ENCODE assay signal across 14 cellular contexts in the genomic region with DNA sequence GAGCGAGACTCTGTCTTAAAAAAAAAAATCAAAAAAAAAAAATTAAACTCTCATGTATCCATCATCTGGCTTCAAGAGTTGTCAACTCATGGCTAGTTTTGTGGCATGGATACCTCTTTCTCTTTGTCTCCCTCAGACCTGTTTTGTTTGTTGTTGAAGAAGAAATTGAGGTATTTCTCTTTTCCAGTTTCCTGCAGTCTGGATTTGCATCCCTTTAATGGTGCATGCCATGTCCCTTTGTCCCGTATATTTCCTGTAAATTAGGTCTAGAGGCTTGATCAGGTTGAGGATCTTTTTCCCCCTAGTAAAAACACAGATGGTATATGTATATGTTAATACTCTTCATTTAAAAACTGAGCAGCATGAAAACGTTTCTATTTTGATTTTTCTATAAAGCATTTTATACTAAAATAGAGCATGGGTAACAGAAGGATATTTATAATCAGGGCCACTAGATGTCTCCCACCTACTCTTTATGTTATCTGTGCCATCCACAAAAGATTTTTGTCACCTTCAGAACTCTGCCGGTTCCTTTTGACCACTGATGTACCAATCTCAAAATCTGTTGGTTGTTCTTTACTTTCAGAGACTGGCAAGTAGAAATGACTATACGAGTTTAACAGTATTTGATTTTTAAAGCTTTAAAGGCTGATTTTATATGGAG.
A peak's percentile ranks its signal among the peaks of the same experiment; 100 is the strongest.
DNase-seq lines count a peak whose midpoint lies in the region; ATAC-seq, FAIRE-seq and TF ChIP-seq lines count a peak whose summit lies in the region.
"Had no signal": no experiment of that assay in that cellular context is flagged by ENCODE, and none has a peak within 500 bp of the region (broad histone marks: within the 10 kb centered on the region; RNA-seq: fewer than 3 reads in every experiment).

No MANE protein-coding gene starts in this region.

- H3K27ac Mint-ChIP-seq in neural crest cell (ENCODE audit: unreplicated experiment) = no peak overlapping the region
- H3K27ac Mint-ChIP-seq: activated T-helper 1 cell treated with anti-CD3 and anti-CD28 coated beads, Interleukin-12 subunit alpha, Interleukin-12 subunit beta, Interleukin-2, Interleukin-4 antibody, amounts not matched to agents 30 ng/mL and 10 ng/mL and 1 ng/mL, durations not matched to agents 14 hours and 24 hours and 36 hours; T-helper 1 cell treated with Interleukin-12 subunit alpha and Interleukin-12 subunit beta and Interleukin-4 antibody, amounts not matched to agents 30 μg/mL and 1 μg/mL, for 36 hours had no signal

- H3K9me3 Mint-ChIP-seq in neural crest cell = no peaks in the 10 kb centered on the region
- H3K9me3 Mint-ChIP-seq: activated T-helper 1 cell treated with anti-CD3 and anti-CD28 coated beads, Interleukin-12 subunit alpha, Interleukin-12 subunit beta, Interleukin-2, Interleukin-4 antibody, amounts not matched to agents 30 ng/mL and 10 ng/mL and 1 ng/mL, durations not matched to agents 14 hours and 24 hours and 36 hours had no signal

- H3K36me3 Mint-ChIP-seq in neural crest cell (ENCODE audit: low read depth) = peaks cover 27% of the 10 kb centered on the region

- 59% methylated on average over 5 of the region's 5 CpGs for WGBS in GM12878 (ENCODE audit: insufficient coverage, insufficient replicate concordance, low lambda C conversion rate, missing lambda C conversion rate)
- WGBS in tibial nerve, 2 donors = 45 to 52% methylated on average over 5 of the region's 5 CpGs

- no peaks in the 10 kb centered on the region for H3K27me3 Mint-ChIP-seq in neural crest cell (ENCODE audit: low read depth)

- H3K4me1 ChIP-seq in GM12878 (ENCODE audit: control insufficient read depth, insufficient read depth, low read length) = peaks cover 7% of the 10 kb centered on the region; the same call in 1 of the 2 replicates
- H3K4me1 ChIP-seq in tibial nerve = no peaks in the 10 kb centered on the region

- TF ChIP-seq POLR2A in GM12878 (IDR thresholded peaks at IDR 0.05; ENCODE audit: low read depth, low read length) (no peak), tibial nerve (IDR thresholded peaks at IDR 0.05) (no peak)

- FAIRE-seq in GM12878 (lab: Jason Lieb, UNC) = no peak

- ATAC-seq in GM12878 (peak; percentile 71), HG03442 (IDR thresholded peaks at IDR 0.05; ENCODE audit: unreplicated experiment) (no peak), HG02610 (IDR thresholded peaks at IDR 0.05; ENCODE audit: unreplicated experiment) (no peak)
- ATAC-seq: left ventricle myocardium superior had no signal

- peaks cover 11% of the 10 kb centered on the region for H3K4me1 Mint-ChIP-seq in neural crest cell

- BruUV-seq in GM12878 (replicated peaks; lab: Mats Ljungman, UMichigan) = no TSS peak

- CTCF ChIA-PET in GM12878 (lab: Yijun Ruan, JAX) = interaction anchor here (0.5 to 1.1 kb wide), 5 partner anchors 79 to 622 kb away, joined by 3 to 5 read pairs (median 3); no protein-coding TSS in a partner anchor

- H3K4me2 ChIP-seq in GM12878 (ENCODE audit: control insufficient read depth, insufficient read depth) = no peak overlapping the region

- RAD21 ChIA-PET in GM12878 (lab: Charles Lee; ENCODE audit: unreplicated experiment) = no interaction called here

- TF ChIP-seq EP300 in GM12878 (IDR thresholded peaks at IDR 0.05; ENCODE audit: borderline replicate concordance in 1 of 2, control insufficient read depth in 1 of 2, low read depth in 2 of 2, low read length in 2 of 2) = no peak
- no peak for TF ChIP-seq EP300 in tibial nerve (IDR thresholded peaks at IDR 0.05)

- H3K4me3 ChIP-seq in GM12878 = no peak overlapping the region
- no peak overlapping the region for H3K4me3 ChIP-seq in tibial nerve
- H3K4me3 ChIP-seq: spleen had no signal

- TF ChIP-seq RAD21 in GM12878 (IDR thresholded peaks at IDR 0.05; ENCODE audit: insufficient read depth, low read depth, low read length) = 0 out of 2 replicates have a peak, but pooled peaks have one; percentile 33

- H3K4me3 Mint-ChIP-seq in neural crest cell = no peak overlapping the region
- H3K4me3 Mint-ChIP-seq: activated T-helper 1 cell treated with anti-CD3 and anti-CD28 coated beads, Interleukin-12 subunit alpha, Interleukin-12 subunit beta, Interleukin-2, Interleukin-4 antibody, amounts not matched to agents 30 ng/mL and 10 ng/mL and 1 ng/mL, durations not matched to agents 14 hours and 24 hours and 36 hours; T-helper 1 cell treated with Interleukin-12 subunit alpha and Interleukin-12 subunit beta and Interleukin-4 antibody, amounts not matched to agents 30 μg/mL and 1 μg/mL, for 36 hours had no signal

- no peak overlapping the region for H3K9ac ChIP-seq in GM12878 (ENCODE audit: control insufficient read depth, insufficient read depth, low read length)

- POLR2A ChIA-PET in GM12878 (lab: Charles Lee) = no interaction called here

- H3K27ac ChIP-seq in GM12878 (ENCODE audit: control insufficient read depth, insufficient read depth) (peak overlapping the region; percentile 28; the same call in 1 of the 2 replicates), tibial nerve (no peak overlapping the region)
- H3K27ac ChIP-seq: spleen had no signal

- TF ChIP-seq CTCF in LNCAP (IDR thresholded peaks at IDR 0.05) (peak; percentile 51), GM12878 (IDR thresholded peaks at IDR 0.05 in 2 of 3, conservative IDR thresholded peaks at IDR 0.05 in 1 of 3; ENCODE audit: control insufficient read depth in 2 of 3, extremely low read depth in 1 of 3, insufficient read depth in 1 of 3, low read depth in 3 of 3, low read length in 3 of 3) (peak in 1 of 3 experiments; percentile 30; a peak in 1 of 6 replicates), neural crest cell (conservative IDR thresholded peaks at IDR 0.05) (peak; percentile 43), tibial nerve (IDR thresholded peaks at IDR 0.05) (no peak)

- H3K9me3 ChIP-seq in GM12878 (replicated peaks; ENCODE audit: control insufficient read depth, insufficient read depth, low read length) = no peaks in the 10 kb centered on the region
- H3K9me3 ChIP-seq in tibial nerve = no peaks in the 10 kb centered on the region
- H3K9me3 ChIP-seq: spleen had no signal

- peak; percentile 55 for DNase-seq in NCI-H1092 treated with DMSO at 0.1 percent for 48 hours (lab: John Stamatoyannopoulos, UW)
- DNase-seq in NCI-H1092 (lab: John Stamatoyannopoulos, UW) = no peak
- DNase-seq in GM12878 (ENCODE audit: low read depth, low spot score) = no peak
- no peak for DNase-seq in neural crest cell (ENCODE audit: low read depth, low spot score)
- DNase-seq in tibial nerve (ENCODE audit: low spot score in 2 of 2) = no peak
- DNase-seq: effector CD8-positive, alpha-beta T cell; KG1; left ventricle myocardium superior; spleen had no signal

- 0 out of 2 replicates have a peak overlapping the region, but pooled peaks have one; percentile 16 for H2AFZ ChIP-seq in GM12878 (ENCODE audit: control insufficient read depth, low read depth, low read length)

- SMC1A ChIA-PET in GM12878 (lab: Charles Lee; ENCODE audit: uncharacterized antibody, unreplicated experiment) = interaction anchor here (0.7 to 1.4 kb wide), 12 partner anchors 13 to 277 kb away, joined by 3 to 6 read pairs (median 3); no protein-coding TSS in a partner anchor

- no peaks in the 10 kb centered on the region for H3K27me3 ChIP-seq in GM12878 (replicated peaks in 1 of 2; ENCODE audit: control insufficient read depth in 2 of 2, insufficient read depth in 2 of 2, low read length in 1 of 2)
- no peaks in the 10 kb centered on the region for H3K27me3 ChIP-seq in tibial nerve
- H3K27me3 ChIP-seq: spleen had no signal

- H4K20me1 ChIP-seq in GM12878 (ENCODE audit: control insufficient read depth, insufficient read depth) = no peaks in the 10 kb centered on the region

- H3K36me3 ChIP-seq in GM12878 (ENCODE audit: control insufficient read depth in 2 of 2, insufficient read depth in 2 of 2, low read length in 1 of 2) (peaks cover 0 to 8% of the 10 kb centered on the region in 2 experiments; a peak in 3 of 4 replicates), tibial nerve (peaks cover 0 to 29% (median 0%) of the 10 kb centered on the region in 3 donors)

- in situ Hi-C loops in GM12878 (cut with MboI) = no loop called here

- intact Hi-C loops in GM12878 (cut with micrococcal nuclease; ENCODE audit: unreplicated experiment) = loop anchor here (10.0 kb wide), 1 partner anchor 77 kb away; a partner anchor contains a TSS

- H3K79me2 ChIP-seq in GM12878 (ENCODE audit: control insufficient read depth, insufficient read depth, low read length) = no peaks in the 10 kb centered on the region

TF ChIP-seq in GM12878, 131 proteins besides CTCF, POLR2A, EP300 and RAD21 (continues in another document):
- TF ChIP-seq KDM1A (IDR thresholded peaks at IDR 0.05; ENCODE audit: borderline replicate concordance) (no peak), BACH1 (IDR thresholded peaks at IDR 0.05; ENCODE audit: borderline replicate concordance) (no peak)
- TF ChIP-seq, protein P1, sequence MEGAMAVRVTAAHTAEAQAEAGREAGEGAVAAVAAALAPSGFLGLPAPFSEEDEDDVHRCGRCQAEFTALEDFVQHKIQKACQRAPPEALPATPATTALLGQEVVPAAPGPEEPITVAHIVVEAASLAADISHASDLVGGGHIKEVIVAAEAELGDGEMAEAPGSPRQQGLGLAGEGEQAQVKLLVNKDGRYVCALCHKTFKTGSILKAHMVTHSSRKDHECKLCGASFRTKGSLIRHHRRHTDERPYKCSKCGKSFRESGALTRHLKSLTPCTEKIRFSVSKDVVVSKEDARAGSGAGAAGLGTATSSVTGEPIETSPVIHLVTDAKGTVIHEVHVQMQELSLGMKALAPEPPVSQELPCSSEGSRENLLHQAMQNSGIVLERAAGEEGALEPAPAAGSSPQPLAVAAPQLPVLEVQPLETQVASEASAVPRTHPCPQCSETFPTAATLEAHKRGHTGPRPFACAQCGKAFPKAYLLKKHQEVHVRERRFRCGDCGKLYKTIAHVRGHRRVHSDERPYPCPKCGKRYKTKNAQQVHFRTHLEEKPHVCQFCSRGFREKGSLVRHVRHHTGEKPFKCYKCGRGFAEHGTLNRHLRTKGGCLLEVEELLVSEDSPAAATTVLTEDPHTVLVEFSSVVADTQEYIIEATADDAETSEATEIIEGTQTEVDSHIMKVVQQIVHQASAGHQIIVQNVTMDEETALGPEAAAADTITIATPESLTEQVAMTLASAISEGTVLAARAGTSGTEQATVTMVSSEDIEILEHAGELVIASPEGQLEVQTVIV (IDR thresholded peaks at IDR 0.05; ENCODE audit: borderline replicate concordance, partially characterized antibody) = no peak

Comparison
In these comparisons a context has a peak if more than half of its experiments do, and no peak if none do; other contexts are left out.
1. CTCF ChIP-seq: peak in LNCAP (single experiment) and neural crest cell (single experiment); none in tibial nerve (0 of 5).